In genomic region chr5:144386315-144386714, GRCh38 we compare ENCODE assay signal across 26 cellular contexts.
"Had no signal": no experiment of that assay in that cellular context is flagged by ENCODE, and none has a peak within 500 bp of the region (broad histone marks: within the 10 kb centered on the region; RNA-seq: fewer than 3 reads in every experiment).

No MANE protein-coding gene starts in this region.

- H3K4me1 ChIP-seq: colonic mucosa, esophagus muscularis mucosa, esophagus squamous epithelium, foreskin keratinocyte, gastrocnemius medialis, gastroesophageal sphincter, heart left ventricle, heart right ventricle had no signal

- H3K27me3 ChIP-seq: colonic mucosa, dorsolateral prefrontal cortex, esophagus muscularis mucosa, esophagus squamous epithelium, foreskin keratinocyte, gastrocnemius medialis, gastroesophageal sphincter, heart left ventricle, heart right ventricle, hepatocyte had no signal

- H3K36me3 ChIP-seq: colonic mucosa, esophagus muscularis mucosa, esophagus squamous epithelium, gastrocnemius medialis, gastroesophageal sphincter, heart left ventricle, heart right ventricle had no signal

- H3K4me3 ChIP-seq: colonic mucosa, coronary artery, dorsolateral prefrontal cortex, esophagus muscularis mucosa, esophagus squamous epithelium, gastrocnemius medialis, gastroesophageal sphincter, heart left ventricle, heart right ventricle, hepatocyte had no signal

- ATAC-seq: effector memory CD8-positive, alpha-beta T cell; esophagus mucosa; foreskin keratinocyte; gastrocnemius medialis; gastroesophageal sphincter; heart left ventricle; heart right ventricle had no signal

- H3K27ac Mint-ChIP-seq: dendritic cell treated with granulocyte-macrophage colony-stimulating factor and Interleukin-4, amounts not matched to agents 40 ng/mL and 50 ng/mL, for 4 days; effector memory CD8-positive, alpha-beta T cell; endodermal cell had no signal

- DNase-seq: colonic mucosa; cortex of kidney; dermis blood vessel endothelial cell; dorsolateral prefrontal cortex; effector CD4-positive, alpha-beta T cell; effector CD8-positive, alpha-beta T cell; effector memory CD4-positive, alpha-beta T cell; effector memory CD8-positive, alpha-beta T cell; endodermal cell; erythroblast; esophagus squamous epithelium; foreskin fibroblast; foreskin keratinocyte; foreskin melanocyte; gastrocnemius medialis; glutamatergic neuron; head of caudate nucleus; heart left ventricle; heart right ventricle had no signal

- H3K79me2 ChIP-seq: hepatocyte had no signal

- H2AFZ ChIP-seq: hepatocyte had no signal

- H3K27me3 Mint-ChIP-seq: dendritic cell treated with granulocyte-macrophage colony-stimulating factor and Interleukin-4, amounts not matched to agents 40 ng/mL and 50 ng/mL, for 4 days; effector memory CD8-positive, alpha-beta T cell had no signal

- H3K9me3 ChIP-seq: colonic mucosa, esophagus squamous epithelium, gastrocnemius medialis had no signal

- H3K4me2 ChIP-seq: hepatocyte had no signal

- H3K4me1 Mint-ChIP-seq: endodermal cell had no signal

- H3K27ac ChIP-seq: colonic mucosa, coronary artery, dorsolateral prefrontal cortex, epithelial cell of prostate, esophagus muscularis mucosa, esophagus squamous epithelium, foreskin keratinocyte, gastrocnemius medialis, gastroesophageal sphincter, heart left ventricle, heart right ventricle, hepatocyte had no signal

- H3K4me3 Mint-ChIP-seq: dendritic cell treated with granulocyte-macrophage colony-stimulating factor and Interleukin-4, amounts not matched to agents 40 ng/mL and 50 ng/mL, for 4 days; effector memory CD8-positive, alpha-beta T cell; endodermal cell had no signal
